Comparison of ENCODE assay signal across 18 cellular contexts in the genomic region with DNA sequence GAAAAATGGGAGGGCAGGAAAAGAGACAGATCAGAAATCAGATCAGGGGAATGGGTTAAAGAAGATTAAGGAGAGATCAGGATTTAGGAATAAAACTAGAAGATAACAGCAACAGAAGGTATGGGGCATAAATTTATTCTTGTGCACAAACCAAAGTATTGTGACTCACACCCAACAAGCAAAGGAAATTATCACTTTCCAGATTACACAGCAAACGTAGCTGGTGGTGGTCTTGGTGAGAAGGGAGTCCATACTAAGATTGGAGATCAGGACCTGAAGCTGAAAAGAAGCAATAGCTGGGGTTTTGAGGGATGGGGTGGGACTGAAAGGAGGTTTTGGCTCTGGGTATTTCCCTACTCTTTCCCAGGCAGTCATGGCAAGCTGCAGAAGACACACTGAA. TPM values are rescaled to one million over a fixed set of nuclear protein-coding genes. Genes with fewer than 3 reads are reported as not detected.
DNase-seq lines count a peak whose midpoint lies in the region; ATAC-seq, FAIRE-seq and TF ChIP-seq lines count a peak whose summit lies in the region.
"Had no signal": no experiment of that assay in that cellular context is flagged by ENCODE, and none has a peak within 500 bp of the region (broad histone marks: within the 10 kb centered on the region; RNA-seq: fewer than 3 reads in every experiment).

No MANE protein-coding gene starts in this region.

- intact Hi-C loops in heart left ventricle (cut with DNase I): loop anchor here (1.0 to 10.0 kb wide), 6 partner anchors 52 to 387 kb away; a partner anchor contains a TSS
- intact Hi-C loops in cardiac septum (cut with DNase I): loop anchor here (1.0 to 5.0 kb wide), 2 partner anchors 88 to 115 kb away; no protein-coding TSS in a partner anchor
- intact Hi-C loops in GM12878 (cut with micrococcal nuclease; ENCODE audit: unreplicated experiment): loop anchor here (1.0 kb wide), 2 partner anchors 115 to 380 kb away; no protein-coding TSS in a partner anchor

- H3K4me3 Mint-ChIP-seq in GM23338: no peak overlapping the region
- H3K4me3 Mint-ChIP-seq in stimulated activated effector memory CD8-positive, alpha-beta T cell treated with anti-CD3 and anti-CD28 coated beads, Interleukin-12 subunit alpha, Interleukin-12 subunit beta, amount 100 ng/mL, for 72 hours: no peak overlapping the region
- H3K4me3 Mint-ChIP-seq: endodermal cell, HFFc6 had no signal

- POLR2A ChIA-PET in GM12878 (lab: Charles Lee): interaction anchor here (0.6 to 1.6 kb wide), 7 partner anchors 102 to 234 kb away, joined by 3 to 5 read pairs (median 3); a partner anchor contains a TSS

- H3K4me2 ChIP-seq in GM23338 (no peak overlapping the region), GM12878 (ENCODE audit: control insufficient read depth, insufficient read depth) (no peak overlapping the region)

- H3K36me3 ChIP-seq in heart left ventricle (no peaks in the 10 kb centered on the region), GM23338 (ENCODE audit: insufficient read depth) (no peaks in the 10 kb centered on the region), GM12878 (ENCODE audit: control insufficient read depth in 2 of 2, insufficient read depth in 2 of 2, low read length in 1 of 2) (no peaks in the 10 kb centered on the region)
- H3K36me3 ChIP-seq: brain microvascular endothelial cell, right lobe of liver had no signal

- DNase-seq in heart left ventricle: no peak
- no peak for DNase-seq in cardiac septum (ENCODE audit: low spot score)
- DNase-seq in GM23338 (ENCODE audit: low spot score): no peak
- DNase-seq in GM12878 (ENCODE audit: low read depth, low spot score): no peak
- DNase-seq in stimulated activated effector memory CD8-positive, alpha-beta T cell treated with anti-CD3 and anti-CD28 coated beads, Interleukin-12 subunit alpha, Interleukin-12 subunit beta, amount 100 ng/mL, for 72 hours (ENCODE audit: low spot score in 2 of 2): no peak
- no peak for DNase-seq in GM19239 (ENCODE audit: insufficient read length, low spot score)
- DNase-seq: activated CD4-positive, CD25-positive, alpha-beta regulatory T cell treated with anti-CD3 and anti-CD28 coated beads, Interleukin-2, amount 50 U/mL, for 72 hours; right lobe of liver had no signal

- FAIRE-seq in GM12878 (lab: Jason Lieb, UNC): peak; percentile 69
- no peak for FAIRE-seq in GM19239 (lab: Jason Lieb, UNC)
- FAIRE-seq: colon had no signal

- H3K27ac ChIP-seq in heart left ventricle (peak overlapping the region in 9 of 12 donors; percentile 32 to 99 (median 62)), GM23338 (ENCODE audit: low read depth) (no peak overlapping the region), GM12878 (ENCODE audit: control insufficient read depth, insufficient read depth) (peak overlapping the region; percentile 27; the same call in 1 of the 2 replicates)
- H3K27ac ChIP-seq: brain microvascular endothelial cell, right lobe of liver had no signal

- TF ChIP-seq RAD21 in GM12878 (IDR thresholded peaks at IDR 0.05; ENCODE audit: insufficient read depth, low read depth, low read length): no peak

- ATAC-seq in heart left ventricle: peak in 1 of 4 donors; percentile 3
- no peak for ATAC-seq in GM23338
- peak; percentile 11; the same call in 1 of the 3 replicates for ATAC-seq in GM12878
- ATAC-seq in stimulated activated effector memory CD8-positive, alpha-beta T cell treated with anti-CD3 and anti-CD28 coated beads, Interleukin-12 subunit alpha, Interleukin-12 subunit beta, amount 100 ng/mL, for 72 hours: peak; percentile 66
- ATAC-seq in HG02884 (IDR thresholded peaks at IDR 0.05; ENCODE audit: unreplicated experiment): no peak

- no peaks in the 10 kb centered on the region; the same call in 2 of the 3 replicates for H3K9me3 Mint-ChIP-seq in GM23338
- H3K9me3 Mint-ChIP-seq in stimulated activated effector memory CD8-positive, alpha-beta T cell treated with anti-CD3 and anti-CD28 coated beads, Interleukin-12 subunit alpha, Interleukin-12 subunit beta, amount 100 ng/mL, for 72 hours: no peaks in the 10 kb centered on the region
- H3K9me3 Mint-ChIP-seq: CD4-positive, alpha-beta T cell; endodermal cell; HFFc6 had no signal

- peaks cover 6% of the 10 kb centered on the region; the same call in 1 of the 2 replicates for H3F3A ChIP-seq in GM23338 (replicated peaks; ENCODE audit: low read depth)

- H3K4me1 Mint-ChIP-seq in GM23338: peaks cover 25% of the 10 kb centered on the region
- H3K4me1 Mint-ChIP-seq in stimulated activated effector memory CD8-positive, alpha-beta T cell treated with anti-CD3 and anti-CD28 coated beads, Interleukin-12 subunit alpha, Interleukin-12 subunit beta, amount 100 ng/mL, for 72 hours: peaks cover 22% of the 10 kb centered on the region

- TF ChIP-seq CTCF in heart left ventricle (IDR thresholded peaks at IDR 0.05) (no peak), GM23338 (conservative IDR thresholded peaks at IDR 0.05; ENCODE audit: low read depth in 2 of 2) (no peak), GM12878 (IDR thresholded peaks at IDR 0.05 in 2 of 3, conservative IDR thresholded peaks at IDR 0.05 in 1 of 3; ENCODE audit: control insufficient read depth in 2 of 3, extremely low read depth in 1 of 3, insufficient read depth in 1 of 3, low read depth in 3 of 3, low read length in 3 of 3) (no peak)

- no TSS peak for BruUV-seq in GM12878 (replicated peaks; lab: Mats Ljungman, UMichigan)

- 36 to 38% (median 38%) methylated on average over 1 of the region's 1 CpG for WGBS in heart left ventricle, 4 donors
- 0% methylated on average over 1 of the region's 1 CpG for WGBS in GM12878 (ENCODE audit: insufficient coverage, insufficient replicate concordance, low lambda C conversion rate, missing lambda C conversion rate)

- SMC1A ChIA-PET in GM12878 (lab: Charles Lee; ENCODE audit: uncharacterized antibody, unreplicated experiment): interaction anchor here (0.7 to 5.6 kb wide), 20 partner anchors 10 to 381 kb away, joined by 3 to 134 read pairs (median 4); a partner anchor contains a TSS

- no peak for TF ChIP-seq EP300 in GM12878 (IDR thresholded peaks at IDR 0.05; ENCODE audit: borderline replicate concordance in 1 of 2, control insufficient read depth in 1 of 2, low read depth in 2 of 2, low read length in 2 of 2)

- H3K4me1 ChIP-seq in heart left ventricle (peaks cover 3 to 43% (median 23%) of the 10 kb centered on the region in 12 donors), GM23338 (ENCODE audit: insufficient read depth) (peaks cover 9% of the 10 kb centered on the region), GM12878 (ENCODE audit: control insufficient read depth, insufficient read depth, low read length) (peaks cover 20% of the 10 kb centered on the region)

- H3K9me3 ChIP-seq in heart left ventricle (no peaks in the 10 kb centered on the region), GM12878 (replicated peaks; ENCODE audit: control insufficient read depth, insufficient read depth, low read length) (no peaks in the 10 kb centered on the region)
- H3K9me3 ChIP-seq: right lobe of liver had no signal

- no peaks in the 10 kb centered on the region; the same call in 2 of the 3 replicates for H3K36me3 Mint-ChIP-seq in GM23338 (ENCODE audit: low read depth)
- no peaks in the 10 kb centered on the region for H3K36me3 Mint-ChIP-seq in stimulated activated effector memory CD8-positive, alpha-beta T cell treated with anti-CD3 and anti-CD28 coated beads, Interleukin-12 subunit alpha, Interleukin-12 subunit beta, amount 100 ng/mL, for 72 hours

- peaks cover 18% of the 10 kb centered on the region for H3K27me3 Mint-ChIP-seq in GM23338 (ENCODE audit: insufficient read depth, low read depth, poor library complexity)

- no peaks in the 10 kb centered on the region for H3K27me3 ChIP-seq in heart left ventricle
- no peaks in the 10 kb centered on the region for H3K27me3 ChIP-seq in GM23338 (ENCODE audit: insufficient read depth)
- H3K27me3 ChIP-seq in GM12878 (replicated peaks in 1 of 2; ENCODE audit: control insufficient read depth in 2 of 2, insufficient read depth in 2 of 2, low read length in 1 of 2): no peaks in the 10 kb centered on the region
- H3K27me3 ChIP-seq: brain microvascular endothelial cell, right lobe of liver had no signal

- no peaks in the 10 kb centered on the region for H4K20me1 ChIP-seq in GM23338 (replicated peaks; ENCODE audit: insufficient read depth)
- H4K20me1 ChIP-seq in GM12878 (ENCODE audit: control insufficient read depth, insufficient read depth): no peaks in the 10 kb centered on the region

- CTCF ChIA-PET in GM12878 (lab: Yijun Ruan, JAX): interaction anchor here (0.6 to 5.2 kb wide), 27 partner anchors 9 to 1975 kb away, joined by 3 to 163 read pairs (median 7); a partner anchor contains a TSS

- H3K79me2 ChIP-seq in GM23338 (replicated peaks; ENCODE audit: insufficient read depth): no peaks in the 10 kb centered on the region
- no peaks in the 10 kb centered on the region for H3K79me2 ChIP-seq in GM12878 (ENCODE audit: control insufficient read depth, insufficient read depth, low read length)

- no peak overlapping the region for H3K4me3 ChIP-seq in heart left ventricle
- H3K4me3 ChIP-seq in GM23338: no peak overlapping the region
- H3K4me3 ChIP-seq in GM12878: no peak overlapping the region
- H3K4me3 ChIP-seq: right lobe of liver had no signal

- no peak overlapping the region for H3K27ac Mint-ChIP-seq in GM23338
- H3K27ac Mint-ChIP-seq in stimulated activated effector memory CD8-positive, alpha-beta T cell treated with anti-CD3 and anti-CD28 coated beads, Interleukin-12 subunit alpha, Interleukin-12 subunit beta, amount 100 ng/mL, for 72 hours: no peak overlapping the region
- H3K27ac Mint-ChIP-seq: CD4-positive, alpha-beta T cell; endodermal cell; HFFc6 had no signal

- RAD21 ChIA-PET in GM12878 (lab: Charles Lee; ENCODE audit: unreplicated experiment): interaction anchor here (1.2 to 5.4 kb wide), 9 partner anchors 9 to 381 kb away, joined by 3 to 96 read pairs (median 8); a partner anchor contains a TSS

- H2AFZ ChIP-seq in GM23338 (peak overlapping the region; percentile 64; the same call in 1 of the 2 replicates), GM12878 (ENCODE audit: control insufficient read depth, low read depth, low read length) (peak overlapping the region; percentile 73)

- no peak overlapping the region for H3K9ac ChIP-seq in GM12878 (ENCODE audit: control insufficient read depth, insufficient read depth, low read length)

- in situ Hi-C loops in GM12878 (cut with MboI): loop anchor here (5.0 kb wide), 2 partner anchors 112 to 387 kb away; no protein-coding TSS in a partner anchor

- H3K9me2 ChIP-seq in GM23338 (ENCODE audit: insufficient read depth): no peaks in the 10 kb centered on the region

- TF ChIP-seq POLR2A in heart left ventricle (IDR thresholded peaks at IDR 0.05): no peak
- no peak for TF ChIP-seq POLR2A in GM12878 (IDR thresholded peaks at IDR 0.05; ENCODE audit: low read depth, low read length)

RNA-seq across cellular contexts. Expression of a gene that starts 3.5 kb away (rescaled TPM):
- total RNA-seq in heart left ventricle (1 to 10 TPM in 3 of 9 donors, under 1 TPM in 5, not detected in 1; 0.23 to 2.5 (median 0.74) TPM), cardiac septum (8.7 TPM), GM12878 (2014; rRNA removed) (0.54 and 0.56 TPM in 2 replicates), GM12878 (2014; rRNA removed; fragmentation: Illumina TruSeq; extraction: Trizol) (0.58 and 0.78 TPM in 2 replicates), GM12878 (2021) (0.66 and 0.67 TPM in 2 replicates)
- polyA plus RNA-seq in heart left ventricle (under 1 TPM; 0.28 to 0.76 TPM), GM23338 (2016; fragmentation: Nextera tagmentation; extraction: Ambion mirVana) (1.9 and 2.7 TPM in 2 replicates), GM12878 (2011; rRNA removed) (0.05 and 0.07 TPM in 2 replicates), GM12878 (2014; fragmentation: Illumina TruSeq; extraction: Trizol) (0.46 and 0.78 TPM in 2 replicates), GM12878 (2014; fragmentation: Nextera tagmentation; extraction: Ambion mirVana) (under 1 TPM; 0.11 to 0.35 TPM), GM12878 (2014; rRNA removed) (0.95 and 1.5 TPM in 2 replicates), GM12878 (2016; fragmentation: Nextera tagmentation; extraction: Ambion mirVana) (1 to 10 TPM; 1.3 to 2.0 TPM)
- total RNA-seq in GM23338 (2014; rRNA removed; shearing (Covaris generic)): 2.4 and 3.2 TPM in 2 replicates
- not detected in 2 replicates for total RNA-seq in GM12878 (2013; cell fraction: nucleolus; rRNA removed)
- not detected for polyA plus RNA-seq in GM12878 (2011; ENCODE audit: low read depth)
- 0.07 and 0.10 TPM in 2 replicates for polyA plus RNA-seq in GM12878 (2011; cell fraction: cytosol; rRNA removed)
- 0.09 and 0.12 TPM in 2 replicates for polyA plus RNA-seq in GM12878 (2011; cell fraction: nucleus; rRNA removed)
- 0.19 and 0.45 TPM in 2 replicates for polyA plus RNA-seq in GM12878 (2012)
- not detected in 2 replicates for polyA minus RNA-seq in GM12878 (2011; rRNA and poly(A)+ RNA removed)
- not detected in 2 replicates for polyA minus RNA-seq in GM12878 (2011; cell fraction: cytosol; rRNA and poly(A)+ RNA removed)
- not detected in 2 replicates for polyA minus RNA-seq in GM12878 (2011; cell fraction: nucleus; rRNA and poly(A)+ RNA removed)
- total RNA-seq: CD4-positive, alpha-beta T cell; glomerular endothelial cell; HT-29 had no signal
- polyA plus RNA-seq: mammary epithelial cell had no signal

RNA-seq across cellular contexts. Expression of a gene that starts 11.1 kb away (rescaled TPM):
- total RNA-seq in heart left ventricle: 100 to 1,000 TPM; 129 to 649 (median 387) TPM
- 100 to 1,000 TPM in 1 of 2 donors, 10 to 100 TPM in 1; 77.8 to 246 TPM for polyA plus RNA-seq in heart left ventricle
- 792 TPM for total RNA-seq in cardiac septum
- total RNA-seq in GM23338 (2014; rRNA removed; shearing (Covaris generic)): 0.08 TPM in 1 of 2 replicates, not detected in the other
- polyA plus RNA-seq in GM23338 (2016; fragmentation: Nextera tagmentation; extraction: Ambion mirVana): 0.16 and 0.57 TPM in 2 replicates
- 0.17 and 0.27 TPM in 2 replicates for total RNA-seq in GM12878 (2013; cell fraction: nucleolus; rRNA removed)
- total RNA-seq in GM12878 (2014; rRNA removed): 0.33 and 0.40 TPM in 2 replicates
- 0.45 and 0.46 TPM in 2 replicates for total RNA-seq in GM12878 (2014; rRNA removed; fragmentation: Illumina TruSeq; extraction: Trizol)
- total RNA-seq in GM12878 (2021): 2.3 and 2.6 TPM in 2 replicates
- polyA plus RNA-seq in GM12878 (2011; ENCODE audit: low read depth): 0.17 TPM
- 0.01 TPM in 1 of 2 replicates, not detected in the other for polyA plus RNA-seq in GM12878 (2011; rRNA removed)
- polyA plus RNA-seq in GM12878 (2011; cell fraction: cytosol; rRNA removed): 0.03 and 0.08 TPM in 2 replicates
- polyA plus RNA-seq in GM12878 (2011; cell fraction: nucleus; rRNA removed): 0.06 and 0.07 TPM in 2 replicates
- polyA plus RNA-seq in GM12878 (2012): 0.16 and 0.20 TPM in 2 replicates
- polyA plus RNA-seq in GM12878 (2014; fragmentation: Illumina TruSeq; extraction: Trizol): 1.2 and 1.3 TPM in 2 replicates
- under 1 TPM; 0.08 to 0.33 TPM for polyA plus RNA-seq in GM12878 (2014; fragmentation: Nextera tagmentation; extraction: Ambion mirVana)
- polyA plus RNA-seq in GM12878 (2014; rRNA removed): 0.90 TPM in 2 replicates
- 1 to 10 TPM in 1 of 2 experiments, under 1 TPM in 1; 0.73 to 1.3 TPM for polyA plus RNA-seq in GM12878 (2016; fragmentation: Nextera tagmentation; extraction: Ambion mirVana)
- 0.05 TPM in 1 of 2 replicates, not detected in the other for polyA minus RNA-seq in GM12878 (2011; rRNA and poly(A)+ RNA removed)
- polyA minus RNA-seq in GM12878 (2011; cell fraction: cytosol; rRNA and poly(A)+ RNA removed): 0.40 TPM in 1 of 2 replicates, not detected in the other
- polyA minus RNA-seq in GM12878 (2011; cell fraction: nucleus; rRNA and poly(A)+ RNA removed): 0.10 and 0.12 TPM in 2 replicates
- total RNA-seq: CD4-positive, alpha-beta T cell; glomerular endothelial cell; HT-29; kidney epithelial cell; mammary epithelial cell had no signal
- polyA plus RNA-seq: mammary epithelial cell had no signal

RNA-seq across cellular contexts. Expression of a gene that starts 53.1 kb away (rescaled TPM):
- 1 to 10 TPM; 1.2 to 6.2 (median 3.3) TPM for total RNA-seq in heart left ventricle
- 1 to 10 TPM; 1.4 to 6.0 TPM for polyA plus RNA-seq in heart left ventricle
- 5.2 TPM for total RNA-seq in cardiac septum
- total RNA-seq in GM23338 (2014; rRNA removed; shearing (Covaris generic)): 5.3 and 6.7 TPM in 2 replicates
- polyA plus RNA-seq in GM23338 (2016; fragmentation: Nextera tagmentation; extraction: Ambion mirVana): 4.3 and 5.0 TPM in 2 replicates
- 49.7 and 55.0 TPM in 2 replicates for total RNA-seq in GM12878 (2013; cell fraction: nucleolus; rRNA removed)
- 6.3 and 6.7 TPM in 2 replicates for total RNA-seq in GM12878 (2014; rRNA removed)
- 5.9 and 6.5 TPM in 2 replicates for total RNA-seq in GM12878 (2014; rRNA removed; fragmentation: Illumina TruSeq; extraction: Trizol)
- 5.9 and 6.7 TPM in 2 replicates for total RNA-seq in GM12878 (2021)
- 1.2 TPM for polyA plus RNA-seq in GM12878 (2011; ENCODE audit: low read depth)
- 6.8 and 8.5 TPM in 2 replicates for polyA plus RNA-seq in GM12878 (2011; rRNA removed)
- 4.9 and 6.9 TPM in 2 replicates for polyA plus RNA-seq in GM12878 (2011; cell fraction: cytosol; rRNA removed)
- 32.5 and 33.6 TPM in 2 replicates for polyA plus RNA-seq in GM12878 (2011; cell fraction: nucleus; rRNA removed)
- 4.4 and 6.0 TPM in 2 replicates for polyA plus RNA-seq in GM12878 (2012)
- 8.1 and 8.5 TPM in 2 replicates for polyA plus RNA-seq in GM12878 (2014; fragmentation: Illumina TruSeq; extraction: Trizol)
- under 1 TPM in 1 of 2 experiments, not detected in 1; 0.68 TPM for polyA plus RNA-seq in GM12878 (2014; fragmentation: Nextera tagmentation; extraction: Ambion mirVana)
- 7.3 and 9.1 TPM in 2 replicates for polyA plus RNA-seq in GM12878 (2014; rRNA removed)
- 1 to 10 TPM; 2.3 TPM for polyA plus RNA-seq in GM12878 (2016; fragmentation: Nextera tagmentation; extraction: Ambion mirVana)
- polyA minus RNA-seq in GM12878 (2011; rRNA and poly(A)+ RNA removed): 8.0 and 8.2 TPM in 2 replicates
- 1.7 and 3.3 TPM in 2 replicates for polyA minus RNA-seq in GM12878 (2011; cell fraction: cytosol; rRNA and poly(A)+ RNA removed)
- polyA minus RNA-seq in GM12878 (2011; cell fraction: nucleus; rRNA and poly(A)+ RNA removed): 6.5 and 9.9 TPM in 2 replicates

RNA-seq across cellular contexts. Expression of a gene that starts 53.6 kb away (rescaled TPM):
- total RNA-seq in heart left ventricle: 10 to 100 TPM; 14.1 to 37.3 (median 20.1) TPM
- polyA plus RNA-seq in heart left ventricle: 10 to 100 TPM in 1 of 2 donors, 1 to 10 TPM in 1; 9.1 to 10.4 TPM
- 16.3 TPM for total RNA-seq in cardiac septum
- total RNA-seq in GM23338 (2014; rRNA removed; shearing (Covaris generic)): 27.4 and 29.2 TPM in 2 replicates
- 12.8 and 15.1 TPM in 2 replicates for polyA plus RNA-seq in GM23338 (2016; fragmentation: Nextera tagmentation; extraction: Ambion mirVana)
- 50.8 and 69.4 TPM in 2 replicates for total RNA-seq in GM12878 (2013; cell fraction: nucleolus; rRNA removed)
- total RNA-seq in GM12878 (2014; rRNA removed): 4.1 and 5.7 TPM in 2 replicates
- 4.9 and 5.4 TPM in 2 replicates for total RNA-seq in GM12878 (2014; rRNA removed; fragmentation: Illumina TruSeq; extraction: Trizol)
- 7.0 and 9.5 TPM in 2 replicates for total RNA-seq in GM12878 (2021)
- polyA plus RNA-seq in GM12878 (2011; ENCODE audit: low read depth): 2.0 TPM
- 10.3 and 10.5 TPM in 2 replicates for polyA plus RNA-seq in GM12878 (2011; rRNA removed)
- polyA plus RNA-seq in GM12878 (2011; cell fraction: cytosol; rRNA removed): 6.2 and 7.0 TPM in 2 replicates
- polyA plus RNA-seq in GM12878 (2011; cell fraction: nucleus; rRNA removed): 6.1 and 6.2 TPM in 2 replicates
- polyA plus RNA-seq in GM12878 (2012): 2.4 and 2.8 TPM in 2 replicates
- 5.6 and 8.8 TPM in 2 replicates for polyA plus RNA-seq in GM12878 (2014; fragmentation: Illumina TruSeq; extraction: Trizol)
- 1 to 10 TPM in 1 of 2 experiments, under 1 TPM in 1; 0.93 to 1.7 TPM for polyA plus RNA-seq in GM12878 (2014; fragmentation: Nextera tagmentation; extraction: Ambion mirVana)
- 3.9 and 4.7 TPM in 2 replicates for polyA plus RNA-seq in GM12878 (2014; rRNA removed)
- polyA plus RNA-seq in GM12878 (2016; fragmentation: Nextera tagmentation; extraction: Ambion mirVana): 1 to 10 TPM; 3.9 to 6.3 TPM
- 8.4 and 22.5 TPM in 2 replicates for polyA minus RNA-seq in GM12878 (2011; rRNA and poly(A)+ RNA removed)
- 5.5 and 6.3 TPM in 2 replicates for polyA minus RNA-seq in GM12878 (2011; cell fraction: cytosol; rRNA and poly(A)+ RNA removed)
- 5.1 and 7.4 TPM in 2 replicates for polyA minus RNA-seq in GM12878 (2011; cell fraction: nucleus; rRNA and poly(A)+ RNA removed)

Comparison
In these comparisons a context has a peak if more than half of its experiments do, and no peak if none do; other contexts are left out.
1. ATAC-seq: peak in GM12878 (single experiment) and stimulated activated effector memory CD8-positive, alpha-beta T cell treated with anti-CD3 and anti-CD28 coated beads, Interleukin-12 subunit alpha, Interleukin-12 subunit beta, amount 100 ng/mL, for 72 hours (single experiment); none in GM23338 (single experiment) and HG02884 (single experiment).
2. RNA of a gene that starts 11.1 kb away (total RNA-seq): 792 TPM in cardiac septum (single experiment) and 129 to 649 TPM in heart left ventricle; 0.17 to 2.6 TPM in GM12878 and 0.08 TPM in GM23338; every median in the first group is over 10 times any median in the second.